ENCODE assay signal across 10 cellular contexts in genomic region chr2:19360881-19361321, GRCh38. TPM values are rescaled to one million over a fixed set of nuclear protein-coding genes. Genes with fewer than 3 reads are reported as not detected.
DNase-seq lines count a peak whose midpoint lies in the region; ATAC-seq and TF ChIP-seq lines count a peak whose summit lies in the region.
"Had no signal": no experiment of that assay in that cellular context is flagged by ENCODE, and none has a peak within 500 bp of the region (broad histone marks: within the 10 kb centered on the region; RNA-seq: fewer than 3 reads in every experiment).

No MANE protein-coding gene starts in this region.

- peaks cover 25% of the 10 kb centered on the region for H3K79me2 ChIP-seq in ACC112 (ENCODE audit: control insufficient read depth, insufficient read depth, low read length, unreplicated experiment)

- H2AK5ac ChIP-seq in IMR-90 (ENCODE audit: low read depth, low read length), result peak overlapping the region; percentile 13; the same call in 1 of the 2 replicates

- H3K4ac ChIP-seq in IMR-90 (ENCODE audit: low read depth, low read length), result peak overlapping the region; percentile 41; the same call in 1 of the 2 replicates

- H2BK120ac ChIP-seq in IMR-90 (ENCODE audit: low read depth, low read length), result peak overlapping the region; percentile 80; the same call in 1 of the 2 replicates

- no peak overlapping the region for H2BK20ac ChIP-seq in IMR-90 (ENCODE audit: low read depth, low read length)

- CTCF ChIA-PET in IMR-90 (lab: Yijun Ruan, JAX), result interaction anchor here (1.0 kb wide), 1 partner anchor 220 kb away, joined by 3 read pairs; no protein-coding TSS in a partner anchor

- dilution Hi-C loops in IMR-90 (cut with HindIII; ENCODE audit: low sequenced_read_pairs, unreplicated experiment), result no loop called here

- H3K27ac ChIP-seq in ACC112 (ENCODE audit: low read depth, low read length), result no peak overlapping the region
- H3K27ac ChIP-seq in IMR-90 (ENCODE audit: insufficient read depth, low read length), result no peak overlapping the region
- no peak overlapping the region for H3K27ac ChIP-seq in effector memory CD4-positive, alpha-beta T cell (ENCODE audit: insufficient read depth, low read length, poor library complexity, severe bottlenecking)

- in situ Hi-C loops in IMR-90 (cut with MboI; ENCODE audit: low sequenced_read_pairs), result loop anchor here (5.0 to 10.0 kb wide), 3 partner anchors 614 to 926 kb away; no protein-coding TSS in a partner anchor

- no peak overlapping the region for H2BK5ac ChIP-seq in IMR-90 (ENCODE audit: low read depth, low read length, poor library complexity, severe bottlenecking)

- peak overlapping the region in 1 of 10 donors; percentile 68 for H3K27ac Mint-ChIP-seq in naive thymus-derived CD8-positive, alpha-beta T cell

- H3K56ac ChIP-seq in IMR-90 (ENCODE audit: extremely low read depth, insufficient read depth, low read length), result no peak overlapping the region

- no peak for ATAC-seq in IMR-90 (ENCODE audit: low read depth)
- ATAC-seq in naive thymus-derived CD8-positive, alpha-beta T cell, result no peak
- no peak for ATAC-seq in HG02870 (IDR thresholded peaks at IDR 0.05; ENCODE audit: unreplicated experiment)

- H3K79me1 ChIP-seq in IMR-90 (ENCODE audit: low read depth in 1 of 2, low read length in 2 of 2), result peaks cover 0 to 20% of the 10 kb centered on the region in 2 experiments; a peak in 2 of 4 replicates

- no peak overlapping the region for H3K9ac ChIP-seq in IMR-90 (ENCODE audit: low read depth, low read length)

- no peak overlapping the region for H2AK9ac ChIP-seq in IMR-90 (replicated peaks; ENCODE audit: low read depth, low read length, poor library complexity)

- H3K9me3 Mint-ChIP-seq in naive thymus-derived CD8-positive, alpha-beta T cell, result no peaks in the 10 kb centered on the region

- DNase-seq in IMR-90, result no peak
- DNase-seq in effector memory CD4-positive, alpha-beta T cell, result no peak
- no peak for DNase-seq in naive thymus-derived CD8-positive, alpha-beta T cell
- DNase-seq in NCI-H2081 (lab: John Stamatoyannopoulos, UW), result no peak
- DNase-seq in NCI-H2029 treated with DMSO at 0.1 percent for 48 hours (lab: John Stamatoyannopoulos, UW), result no peak
- no peak for DNase-seq in stimulated activated CD4-positive, alpha-beta T cell treated with anti-CD3 and anti-CD28 coated beads, Interleukin-4, amount 100 ng/mL, for 4 hours
- DNase-seq: activated CD8-positive, alpha-beta memory T cell treated with anti-CD3 and anti-CD28 coated beads, Interleukin-2, amount 50 U/mL, for 48 hours; NCI-H1105 had no signal

- no peak for TF ChIP-seq RAD21 in IMR-90 (IDR thresholded peaks at IDR 0.05; ENCODE audit: low read length)

- no peak for TF ChIP-seq POLR2A in IMR-90 (IDR thresholded peaks at IDR 0.05; ENCODE audit: low read depth, low read length)

- H4K5ac ChIP-seq in IMR-90 (ENCODE audit: low read depth, low read length), result peak overlapping the region; percentile 11; the same call in 1 of the 2 replicates

- POLR2A ChIA-PET in IMR-90 (lab: Charles Lee; ENCODE audit: unreplicated experiment), result no interaction called here
- POLR2A ChIA-PET in naive thymus-derived CD8-positive, alpha-beta T cell (lab: Charles Lee), result interaction anchor here (1.2 to 5.3 kb wide), 3 partner anchors 9 to 23 kb away, joined by 4 to 51 read pairs (median 7); no protein-coding TSS in a partner anchor

- no peak overlapping the region; a peak in 1 of 4 replicates for H4K8ac ChIP-seq in IMR-90 (ENCODE audit: low read depth in 2 of 2, low read length in 2 of 2)

- WGBS in IMR-90 (ENCODE audit: extremely low coverage in 2 of 2, insufficient read length in 1 of 2), 2 experiments, result 83% methylated on average over 7 of the region's 18 CpGs; no CpG with 5 or more reads in 1 of the 2 experiments

- H2AFZ ChIP-seq in ACC112 (ENCODE audit: low read length, unreplicated experiment), result peak overlapping the region; percentile 71
- no peak overlapping the region for H2AFZ ChIP-seq in IMR-90 (replicated peaks; ENCODE audit: low read length, poor library complexity)

- H3K14ac ChIP-seq in IMR-90 (replicated peaks; ENCODE audit: low read depth, low read length), result no peak overlapping the region; the same call in 1 of the 2 replicates

- H3K4me3 ChIP-seq in ACC112 (ENCODE audit: low read depth, low read length) (peak overlapping the region; percentile 80), IMR-90 (ENCODE audit: insufficient read depth, low read depth, low read length) (no peak overlapping the region)
- H3K4me3 ChIP-seq in effector memory CD4-positive, alpha-beta T cell (ENCODE audit: insufficient read depth, low read depth, low read length, poor library complexity, severe bottlenecking), result peak overlapping the region; percentile 52

- H3K36me3 ChIP-seq in ACC112 (ENCODE audit: insufficient read depth, low read length) (no peaks in the 10 kb centered on the region), IMR-90 (ENCODE audit: control insufficient read depth, insufficient read depth, low read length) (peaks cover 1% of the 10 kb centered on the region; the same call in 1 of the 2 replicates)
- no peaks in the 10 kb centered on the region for H3K36me3 ChIP-seq in effector memory CD4-positive, alpha-beta T cell (ENCODE audit: control insufficient read depth, insufficient read depth, low read length)

- BruUV-seq in IMR-90 (replicated peaks; lab: Mats Ljungman, UMichigan), result no TSS peak

- no peak overlapping the region for H3K4me2 ChIP-seq in IMR-90 (ENCODE audit: low read depth, low read length)

- no peak overlapping the region for H3K23ac ChIP-seq in IMR-90 (ENCODE audit: low read depth, low read length)

- intact Hi-C loops in IMR-90 (cut with micrococcal nuclease), result loop anchor here (5.0 kb wide), 2 partner anchors 469 to 749 kb away; no protein-coding TSS in a partner anchor

- H2BK15ac ChIP-seq in IMR-90 (ENCODE audit: low read depth, low read length), result no peak overlapping the region

- H3K27me3 ChIP-seq in ACC112 (ENCODE audit: insufficient read depth, low read length), result no peaks in the 10 kb centered on the region
- H3K27me3 ChIP-seq in IMR-90 (ENCODE audit: control insufficient read depth, insufficient read depth, low read length), result peaks cover 6% of the 10 kb centered on the region; the same call in 1 of the 2 replicates
- H3K27me3 ChIP-seq in effector memory CD4-positive, alpha-beta T cell (replicated peaks; ENCODE audit: control insufficient read depth, insufficient read depth, low read length, poor library complexity, severe bottlenecking), result peaks cover 49% of the 10 kb centered on the region

- H4K91ac ChIP-seq in IMR-90 (ENCODE audit: insufficient read depth, low read depth, low read length), result no peak overlapping the region; the same call in 1 of the 2 replicates

- no peak overlapping the region for H3K18ac ChIP-seq in IMR-90 (ENCODE audit: low read depth, low read length)

- TF ChIP-seq CTCF in IMR-90 (conservative IDR thresholded peaks at IDR 0.05; ENCODE audit: low read depth, low read length), result no peak

- H3K27me3 Mint-ChIP-seq in naive thymus-derived CD8-positive, alpha-beta T cell, result peaks cover 31 to 72% (median 47%) of the 10 kb centered on the region in 5 donors

- no peaks in the 10 kb centered on the region for H3K9me1 ChIP-seq in IMR-90 (ENCODE audit: insufficient read depth, low read length)

- H3K4me3 Mint-ChIP-seq in naive thymus-derived CD8-positive, alpha-beta T cell, result peak overlapping the region; percentile 88 to 97 (median 95)

- H3K9me3 ChIP-seq in IMR-90 (ENCODE audit: control insufficient read depth, insufficient read depth, low read length), result no peaks in the 10 kb centered on the region
- H3K9me3 ChIP-seq in effector memory CD4-positive, alpha-beta T cell (ENCODE audit: control insufficient read depth, low read length), result no peaks in the 10 kb centered on the region

- H4K20me1 ChIP-seq in IMR-90 (ENCODE audit: insufficient read depth, low read length), result peaks cover 13% of the 10 kb centered on the region

- peaks cover 41 to 66% (median 62%) of the 10 kb centered on the region in 4 donors for H3K4me1 Mint-ChIP-seq in naive thymus-derived CD8-positive, alpha-beta T cell

- H3K4me1 ChIP-seq in ACC112 (ENCODE audit: control insufficient read depth, insufficient read depth, low read length, unreplicated experiment) (peaks cover 7% of the 10 kb centered on the region), IMR-90 (ENCODE audit: control insufficient read depth, insufficient read depth, low read length) (peaks cover 5% of the 10 kb centered on the region; the same call in 1 of the 2 replicates)
- H3K4me1 ChIP-seq in effector memory CD4-positive, alpha-beta T cell (ENCODE audit: control insufficient read depth, insufficient read depth, low read length, poor library complexity, severe bottlenecking), result peaks cover 54% of the 10 kb centered on the region

- H3K36me3 Mint-ChIP-seq in naive thymus-derived CD8-positive, alpha-beta T cell, result no peaks in the 10 kb centered on the region

TF ChIP-seq in IMR-90, 13 proteins besides CTCF, POLR2A, EP300 and RAD21 (continues in another document):
- TF ChIP-seq RCOR1 (IDR thresholded peaks at IDR 0.05; ENCODE audit: insufficient replicate concordance, low read length) (no peak), CHD1 (IDR thresholded peaks at IDR 0.05; ENCODE audit: low read depth, low read length) (no peak), NFE2L2 (IDR thresholded peaks at IDR 0.05; ENCODE audit: low read depth, low read length) (no peak), CEBPB (IDR thresholded peaks at IDR 0.05; ENCODE audit: low read depth, low read length) (no peak), BHLHE40 (IDR thresholded peaks at IDR 0.05; ENCODE audit: low read depth, low read length) (no peak)
- TF ChIP-seq, protein P1, sequence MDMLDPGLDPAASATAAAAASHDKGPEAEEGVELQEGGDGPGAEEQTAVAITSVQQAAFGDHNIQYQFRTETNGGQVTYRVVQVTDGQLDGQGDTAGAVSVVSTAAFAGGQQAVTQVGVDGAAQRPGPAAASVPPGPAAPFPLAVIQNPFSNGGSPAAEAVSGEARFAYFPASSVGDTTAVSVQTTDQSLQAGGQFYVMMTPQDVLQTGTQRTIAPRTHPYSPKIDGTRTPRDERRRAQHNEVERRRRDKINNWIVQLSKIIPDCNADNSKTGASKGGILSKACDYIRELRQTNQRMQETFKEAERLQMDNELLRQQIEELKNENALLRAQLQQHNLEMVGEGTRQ (IDR thresholded peaks at IDR 0.05; ENCODE audit: low read depth, low read length), result no peak

RNA-seq across cellular contexts. Expression of gene OSR1, which starts 2.5 kb away (rescaled TPM):
- 12.4 and 14.7 TPM in 2 replicates for total RNA-seq in IMR-90 (2012; rRNA removed)
- polyA plus RNA-seq in IMR-90 (2012; rRNA removed), result 48.0 and 51.9 TPM in 2 replicates
- 31.5 and 51.7 TPM in 2 replicates for polyA plus RNA-seq in IMR-90 (2012; cell fraction: cytosol; rRNA removed)
- 67.0 and 99.5 TPM in 2 replicates for polyA plus RNA-seq in IMR-90 (2012; cell fraction: nucleus; rRNA removed; ENCODE audit: low replicate concordance)
- total RNA-seq in naive thymus-derived CD8-positive, alpha-beta T cell, result not detected
- not detected for polyA plus RNA-seq in naive thymus-derived CD8-positive, alpha-beta T cell

Comparison
In these comparisons a context has a peak if more than half of its experiments do, and no peak if none do; other contexts are left out.
1. RNA of gene OSR1, which starts 2.5 kb away (total RNA-seq): 12.4 to 14.7 TPM in IMR-90; not detected in naive thymus-derived CD8-positive, alpha-beta T cell; every median in the first group is over 10 times any median in the second.